ENCODE assay signal across 11 cellular contexts in the genomic region with DNA sequence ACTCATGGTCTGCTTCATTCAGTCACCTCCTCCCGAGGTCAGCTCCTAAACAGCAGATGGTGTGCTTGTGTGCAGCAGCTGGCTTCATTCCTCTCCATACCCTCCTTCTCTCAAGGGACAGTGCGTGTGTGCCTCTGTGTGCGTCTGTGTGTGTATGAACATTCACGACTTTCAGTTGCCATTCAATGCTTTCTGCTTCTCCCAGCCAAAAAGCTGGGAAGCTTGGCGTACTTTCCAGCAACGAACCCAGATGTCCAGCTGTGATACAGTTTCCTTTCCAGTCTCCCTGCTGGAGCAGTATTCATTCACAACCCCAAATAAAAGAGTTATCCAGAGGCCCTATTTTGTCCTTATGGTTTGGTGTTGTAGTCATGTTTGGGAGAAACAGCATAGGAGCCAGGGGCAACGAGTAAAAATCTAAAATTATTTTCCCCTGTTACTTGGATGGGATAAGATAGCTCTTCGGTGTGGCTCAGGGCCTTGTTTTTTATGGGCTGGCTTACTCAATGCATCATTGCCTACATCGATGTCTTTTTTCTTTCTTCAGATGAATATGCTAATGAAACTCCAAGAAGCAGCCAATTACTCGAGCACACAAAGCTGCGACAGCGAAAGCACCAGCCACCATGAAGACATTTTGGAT.
DNase-seq lines count a peak whose midpoint lies in the region; ATAC-seq, FAIRE-seq and TF ChIP-seq lines count a peak whose summit lies in the region.
"Had no signal": no experiment of that assay in that cellular context is flagged by ENCODE, and none has a peak within 500 bp of the region (broad histone marks: within the 10 kb centered on the region; RNA-seq: fewer than 3 reads in every experiment).

No MANE protein-coding gene starts in this region.

- peaks cover 1% of the 10 kb centered on the region for H3K9me3 Mint-ChIP-seq in activated naive CD4-positive, alpha-beta T cell treated with anti-CD3 and anti-CD28 coated beads, Interleukin-2, amount 10 ng/mL, durations not matched to agents 7 days and 5 days
- peaks cover 2% of the 10 kb centered on the region for H3K9me3 Mint-ChIP-seq in activated naive CD8-positive, alpha-beta T cell treated with anti-CD3 and anti-CD28 coated beads for 36 hours

- no peaks in the 10 kb centered on the region for H3K4me1 Mint-ChIP-seq in activated naive CD4-positive, alpha-beta T cell treated with anti-CD3 and anti-CD28 coated beads, Interleukin-2, amount 10 ng/mL, durations not matched to agents 7 days and 5 days
- H3K4me1 Mint-ChIP-seq in activated naive CD8-positive, alpha-beta T cell treated with anti-CD3 and anti-CD28 coated beads for 36 hours, result no peaks in the 10 kb centered on the region

- H3K36me3 Mint-ChIP-seq in activated naive CD4-positive, alpha-beta T cell treated with anti-CD3 and anti-CD28 coated beads, Interleukin-2, amount 10 ng/mL, durations not matched to agents 7 days and 5 days, result no peaks in the 10 kb centered on the region
- H3K36me3 Mint-ChIP-seq in activated naive CD8-positive, alpha-beta T cell treated with anti-CD3 and anti-CD28 coated beads for 36 hours, result no peaks in the 10 kb centered on the region

- ATAC-seq in sciatic nerve, result peak; percentile 45

- DNase-seq in H54 (ENCODE audit: insufficient read length, low spot score) (no peak), NCI-H510A treated with DMSO at 0.1 percent for 48 hours (lab: John Stamatoyannopoulos, UW) (peak; percentile 79), fibroblast of gingiva (ENCODE audit: low read depth) (peak; percentile 57), sciatic nerve (ENCODE audit: low spot score) (no peak), MV-4-11 (lab: John Stamatoyannopoulos, UW) (no peak)
- DNase-seq in activated naive CD4-positive, alpha-beta T cell treated with anti-CD3 and anti-CD28 coated beads, Interleukin-2, amount 10 ng/mL, durations not matched to agents 7 days and 5 days, result no peak
- no peak for DNase-seq in activated naive CD8-positive, alpha-beta T cell treated with anti-CD3 and anti-CD28 coated beads for 36 hours
- DNase-seq: activated CD4-positive, alpha-beta T cell treated with anti-CD3 and anti-CD28 coated beads, Interleukin-2, amount 50 U/mL, for 1 hour; tibial artery had no signal

- CTCF ChIA-PET in activated naive CD4-positive, alpha-beta T cell treated with anti-CD3 and anti-CD28 coated beads, Interleukin-2, amount 10 ng/mL, durations not matched to agents 7 days and 5 days (lab: Charles Lee), result no interaction called here

- H3K27me3 Mint-ChIP-seq in activated naive CD4-positive, alpha-beta T cell treated with anti-CD3 and anti-CD28 coated beads, Interleukin-2, amount 10 ng/mL, durations not matched to agents 7 days and 5 days, result no peaks in the 10 kb centered on the region
- H3K27me3 Mint-ChIP-seq in activated naive CD8-positive, alpha-beta T cell treated with anti-CD3 and anti-CD28 coated beads for 36 hours, result no peaks in the 10 kb centered on the region

- peak; percentile 53 for FAIRE-seq in H54 (lab: Jason Lieb, UNC)
- FAIRE-seq: colon, keratinocyte had no signal

- intact Hi-C loops in sciatic nerve (cut with DNase I), result no loop called here

- H3K27ac Mint-ChIP-seq in activated naive CD4-positive, alpha-beta T cell treated with anti-CD3 and anti-CD28 coated beads, Interleukin-2, amount 10 ng/mL, durations not matched to agents 7 days and 5 days, result no peak overlapping the region
- no peak overlapping the region for H3K27ac Mint-ChIP-seq in activated naive CD8-positive, alpha-beta T cell treated with anti-CD3 and anti-CD28 coated beads for 36 hours

- no peak for TF ChIP-seq POLR2A in H54 (IDR thresholded peaks at IDR 0.05; ENCODE audit: low read depth, low read length)

- H3K4me3 Mint-ChIP-seq in activated naive CD4-positive, alpha-beta T cell treated with anti-CD3 and anti-CD28 coated beads, Interleukin-2, amount 10 ng/mL, durations not matched to agents 7 days and 5 days, result no peak overlapping the region
- no peak overlapping the region for H3K4me3 Mint-ChIP-seq in activated naive CD8-positive, alpha-beta T cell treated with anti-CD3 and anti-CD28 coated beads for 36 hours

Comparison
In these comparisons a context has a peak if more than half of its experiments do, and no peak if none do; other contexts are left out.
1. DNase-seq: peak in NCI-H510A treated with DMSO at 0.1 percent for 48 hours (single experiment) and fibroblast of gingiva (single experiment); none in H54 (single experiment), sciatic nerve (single experiment), MV-4-11 (single experiment), activated naive CD4-positive, alpha-beta T cell treated with anti-CD3 and anti-CD28 coated beads, Interleukin-2, amount 10 ng/mL, durations not matched to agents 7 days and 5 days (single experiment) and activated naive CD8-positive, alpha-beta T cell treated with anti-CD3 and anti-CD28 coated beads for 36 hours (single experiment).